ENCODE assay signal across 8 cellular contexts in genomic region chr19:34336781-34337271, GRCh38. TPM values are rescaled to one million over a fixed set of nuclear protein-coding genes. Genes with fewer than 3 reads are reported as not detected.
DNase-seq lines count a peak whose midpoint lies in the region; ATAC-seq and TF ChIP-seq lines count a peak whose summit lies in the region.

No MANE protein-coding gene starts in this region.

- H3K9me3 Mint-ChIP-seq in stimulated activated naive B cell treated with anti-CD40 and anti-IgM and Interleukin-4, amounts not matched to agents 10 μg/mL and 1 μg/mL and 100 μg/mL, for 72 hours = no peaks in the 10 kb centered on the region

- H3K36me3 ChIP-seq in left ventricle myocardium inferior = peaks cover 81% of the 10 kb centered on the region

- H3K36me3 Mint-ChIP-seq in stimulated activated naive B cell treated with anti-CD40 and anti-IgM and Interleukin-4, amounts not matched to agents 10 μg/mL and 1 μg/mL and 100 μg/mL, for 72 hours = peaks cover 33 to 42% of the 10 kb centered on the region in 2 donors

- peak; percentile 24 for DNase-seq in activated CD8-positive, alpha-beta memory T cell treated with anti-CD3 and anti-CD28 coated beads, Interleukin-2, amount 50 U/mL, for 1 hour (ENCODE audit: extremely low read depth)
- DNase-seq in activated CD8-positive, alpha-beta memory T cell treated with anti-CD3 and anti-CD28 coated beads, Interleukin-2, amount 50 U/mL, for 48 hours = no peak
- DNase-seq in NAMALWA (ENCODE audit: low spot score) = peak; percentile 65
- peak; percentile 40 for DNase-seq in activated CD8-positive, alpha-beta memory T cell treated with anti-CD3 and anti-CD28 coated beads, Interleukin-2, amount 50 U/mL, for 4 hours
- DNase-seq in left ventricle myocardium inferior = no peak
- no peak for DNase-seq in stimulated activated naive B cell treated with anti-CD40 and anti-IgM and Interleukin-4, amounts not matched to agents 10 μg/mL and 1 μg/mL and 100 μg/mL, for 72 hours
- DNase-seq in SIG-M5 treated with dmso at 0.1 percent for 504 hours (lab: John Stamatoyannopoulos, UW; ENCODE audit: unreplicated experiment) = no peak

- no peak overlapping the region for H3K4me3 ChIP-seq in left ventricle myocardium inferior

- intact Hi-C loops in left ventricle myocardium inferior (cut with micrococcal nuclease) = loop anchor here (10.0 kb wide), 1 partner anchor 82 kb away; the partner anchor contains the start of gene GARRE1

- peak overlapping the region; percentile 22 for H3K27ac Mint-ChIP-seq in stimulated activated naive B cell treated with anti-CD40 and anti-IgM and Interleukin-4, amounts not matched to agents 10 μg/mL and 1 μg/mL and 100 μg/mL, for 72 hours

- no peaks in the 10 kb centered on the region for H3K27me3 ChIP-seq in left ventricle myocardium inferior (ENCODE audit: low read depth)

- peak; percentile 68 for TF ChIP-seq CTCF in left ventricle myocardium inferior (IDR thresholded peaks at IDR 0.05; ENCODE audit: borderline replicate concordance)

- H3K27ac ChIP-seq in left ventricle myocardium inferior (replicated peaks) = peak overlapping the region; percentile 48

- H3K4me3 Mint-ChIP-seq in stimulated activated naive B cell treated with anti-CD40 and anti-IgM and Interleukin-4, amounts not matched to agents 10 μg/mL and 1 μg/mL and 100 μg/mL, for 72 hours = no peak overlapping the region

- H3K9me3 ChIP-seq in left ventricle myocardium inferior (replicated peaks) = no peaks in the 10 kb centered on the region

- H3K27me3 Mint-ChIP-seq in stimulated activated naive B cell treated with anti-CD40 and anti-IgM and Interleukin-4, amounts not matched to agents 10 μg/mL and 1 μg/mL and 100 μg/mL, for 72 hours = no peaks in the 10 kb centered on the region

- H3K4me1 Mint-ChIP-seq in stimulated activated naive B cell treated with anti-CD40 and anti-IgM and Interleukin-4, amounts not matched to agents 10 μg/mL and 1 μg/mL and 100 μg/mL, for 72 hours = peaks cover 0 to 7% of the 10 kb centered on the region in 2 donors

- H3K4me1 ChIP-seq in left ventricle myocardium inferior = peaks cover 38% of the 10 kb centered on the region

- peak; percentile 46 to 51 for ATAC-seq in stimulated activated naive B cell treated with anti-CD40 and anti-IgM and Interleukin-4, amounts not matched to agents 10 μg/mL and 1 μg/mL and 100 μg/mL, for 72 hours (replicated peaks)
- no peak for ATAC-seq in esophagus mucosa

RNA-seq across cellular contexts. Expression of gene GPI, which starts 28.2 kb away (rescaled TPM):
- total RNA-seq in left ventricle myocardium inferior (473 TPM), esophagus mucosa (230 TPM)

Comparison
In these comparisons a context has a peak if more than half of its experiments do, and no peak if none do; other contexts are left out.
1. DNase-seq: peak in activated CD8-positive, alpha-beta memory T cell treated with anti-CD3 and anti-CD28 coated beads, Interleukin-2, amount 50 U/mL, for 1 hour (single experiment), NAMALWA (single experiment) and activated CD8-positive, alpha-beta memory T cell treated with anti-CD3 and anti-CD28 coated beads, Interleukin-2, amount 50 U/mL, for 4 hours (single experiment); none in activated CD8-positive, alpha-beta memory T cell treated with anti-CD3 and anti-CD28 coated beads, Interleukin-2, amount 50 U/mL, for 48 hours (single experiment), left ventricle myocardium inferior (single experiment), stimulated activated naive B cell treated with anti-CD40 and anti-IgM and Interleukin-4, amounts not matched to agents 10 μg/mL and 1 μg/mL and 100 μg/mL, for 72 hours (single experiment) and SIG-M5 treated with dmso at 0.1 percent for 504 hours (single experiment).